Comparison of ENCODE assay signal across 1 cellular context in genomic region chr17:42002792-42003301, GRCh38.
A peak's percentile ranks its signal among the peaks of the same experiment; 100 is the strongest.
TF ChIP-seq lines count a peak whose summit lies in the region.

No MANE protein-coding gene starts in this region.

TF ChIP-seq in HepG2, 621 proteins besides CTCF, POLR2A, EP300 and RAD21 (continued from another document and continues in another):
- no peak for TF ChIP-seq ZNF407 (CRISPR knock-in tag; IDR thresholded peaks at IDR 0.05; ENCODE audit: not compliant biosample characterization)
- no peak for TF ChIP-seq GABPB1 (CRISPR knock-in tag; IDR thresholded peaks at IDR 0.05)
- TF ChIP-seq GLI4 (CRISPR knock-in tag; IDR thresholded peaks at IDR 0.05; ENCODE audit: borderline replicate concordance) = no peak
- TF ChIP-seq ZNF570 (CRISPR knock-in tag; IDR thresholded peaks at IDR 0.05; ENCODE audit: borderline replicate concordance) = no peak
- TF ChIP-seq HOXA3 (CRISPR knock-in tag; IDR thresholded peaks at IDR 0.05) = no peak
- no peak for TF ChIP-seq XBP1 (CRISPR knock-in tag; IDR thresholded peaks at IDR 0.05)
- TF ChIP-seq, protein P1, sequence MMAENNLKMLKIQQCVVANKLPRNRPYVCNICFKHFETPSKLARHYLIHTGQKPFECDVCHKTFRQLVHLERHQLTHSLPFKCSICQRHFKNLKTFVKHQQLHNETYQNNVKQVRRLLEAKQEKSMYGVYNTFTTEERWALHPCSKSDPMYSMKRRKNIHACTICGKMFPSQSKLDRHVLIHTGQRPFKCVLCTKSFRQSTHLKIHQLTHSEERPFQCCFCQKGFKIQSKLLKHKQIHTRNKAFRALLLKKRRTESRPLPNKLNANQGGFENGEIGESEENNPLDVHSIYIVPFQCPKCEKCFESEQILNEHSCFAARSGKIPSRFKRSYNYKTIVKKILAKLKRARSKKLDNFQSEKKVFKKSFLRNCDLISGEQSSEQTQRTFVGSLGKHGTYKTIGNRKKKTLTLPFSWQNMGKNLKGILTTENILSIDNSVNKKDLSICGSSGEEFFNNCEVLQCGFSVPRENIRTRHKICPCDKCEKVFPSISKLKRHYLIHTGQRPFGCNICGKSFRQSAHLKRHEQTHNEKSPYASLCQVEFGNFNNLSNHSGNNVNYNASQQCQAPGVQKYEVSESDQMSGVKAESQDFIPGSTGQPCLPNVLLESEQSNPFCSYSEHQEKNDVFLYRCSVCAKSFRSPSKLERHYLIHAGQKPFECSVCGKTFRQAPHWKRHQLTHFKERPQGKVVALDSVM (CRISPR knock-in tag; IDR thresholded peaks at IDR 0.05) = no peak
- no peak for TF ChIP-seq FOXK2 (IDR thresholded peaks at IDR 0.05)
- TF ChIP-seq ELF4 (CRISPR knock-in tag; IDR thresholded peaks at IDR 0.05; ENCODE audit: borderline replicate concordance) = no peak
- no peak for TF ChIP-seq ZFP37 (CRISPR knock-in tag; IDR thresholded peaks at IDR 0.05; ENCODE audit: borderline replicate concordance)
- TF ChIP-seq HNRNPH1 (optimal IDR thresholded peaks at IDR 0.05; ENCODE audit: low read depth, low read length) = no peak
- peak; percentile 60; the same call in 1 of the 2 replicates for TF ChIP-seq HNF4G (IDR thresholded peaks at IDR 0.05; ENCODE audit: borderline replicate concordance, low read depth, low read length)
- peak; percentile 28; the same call in 1 of the 2 replicates for TF ChIP-seq HNF4G (CRISPR knock-in tag; IDR thresholded peaks at IDR 0.05; ENCODE audit: borderline replicate concordance, low read depth)
- TF ChIP-seq, protein P2, sequence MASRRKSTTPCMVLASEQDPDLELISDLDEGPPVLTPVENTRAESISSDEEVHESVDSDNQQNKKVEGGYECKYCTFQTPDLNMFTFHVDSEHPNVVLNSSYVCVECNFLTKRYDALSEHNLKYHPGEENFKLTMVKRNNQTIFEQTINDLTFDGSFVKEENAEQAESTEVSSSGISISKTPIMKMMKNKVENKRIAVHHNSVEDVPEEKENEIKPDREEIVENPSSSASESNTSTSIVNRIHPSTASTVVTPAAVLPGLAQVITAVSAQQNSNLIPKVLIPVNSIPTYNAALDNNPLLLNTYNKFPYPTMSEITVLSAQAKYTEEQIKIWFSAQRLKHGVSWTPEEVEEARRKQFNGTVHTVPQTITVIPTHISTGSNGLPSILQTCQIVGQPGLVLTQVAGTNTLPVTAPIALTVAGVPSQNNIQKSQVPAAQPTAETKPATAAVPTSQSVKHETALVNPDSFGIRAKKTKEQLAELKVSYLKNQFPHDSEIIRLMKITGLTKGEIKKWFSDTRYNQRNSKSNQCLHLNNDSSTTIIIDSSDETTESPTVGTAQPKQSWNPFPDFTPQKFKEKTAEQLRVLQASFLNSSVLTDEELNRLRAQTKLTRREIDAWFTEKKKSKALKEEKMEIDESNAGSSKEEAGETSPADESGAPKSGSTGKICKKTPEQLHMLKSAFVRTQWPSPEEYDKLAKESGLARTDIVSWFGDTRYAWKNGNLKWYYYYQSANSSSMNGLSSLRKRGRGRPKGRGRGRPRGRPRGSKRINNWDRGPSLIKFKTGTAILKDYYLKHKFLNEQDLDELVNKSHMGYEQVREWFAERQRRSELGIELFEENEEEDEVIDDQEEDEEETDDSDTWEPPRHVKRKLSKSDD (CRISPR knock-in tag; IDR thresholded peaks at IDR 0.05; ENCODE audit: low read depth) = no peak
- no peak for TF ChIP-seq PAF1 (CRISPR knock-in tag; IDR thresholded peaks at IDR 0.05)
- no peak for TF ChIP-seq ZNF562 (CRISPR knock-in tag; IDR thresholded peaks at IDR 0.05; ENCODE audit: borderline replicate concordance)
- TF ChIP-seq, protein P3, sequence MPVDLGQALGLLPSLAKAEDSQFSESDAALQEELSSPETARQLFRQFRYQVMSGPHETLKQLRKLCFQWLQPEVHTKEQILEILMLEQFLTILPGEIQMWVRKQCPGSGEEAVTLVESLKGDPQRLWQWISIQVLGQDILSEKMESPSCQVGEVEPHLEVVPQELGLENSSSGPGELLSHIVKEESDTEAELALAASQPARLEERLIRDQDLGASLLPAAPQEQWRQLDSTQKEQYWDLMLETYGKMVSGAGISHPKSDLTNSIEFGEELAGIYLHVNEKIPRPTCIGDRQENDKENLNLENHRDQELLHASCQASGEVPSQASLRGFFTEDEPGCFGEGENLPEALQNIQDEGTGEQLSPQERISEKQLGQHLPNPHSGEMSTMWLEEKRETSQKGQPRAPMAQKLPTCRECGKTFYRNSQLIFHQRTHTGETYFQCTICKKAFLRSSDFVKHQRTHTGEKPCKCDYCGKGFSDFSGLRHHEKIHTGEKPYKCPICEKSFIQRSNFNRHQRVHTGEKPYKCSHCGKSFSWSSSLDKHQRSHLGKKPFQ (CRISPR knock-in tag; IDR thresholded peaks at IDR 0.05; ENCODE audit: insufficient replicate concordance) = no peak
- TF ChIP-seq SALL2 (CRISPR knock-in tag; IDR thresholded peaks at IDR 0.05) = no peak
- TF ChIP-seq FOSL2 (CRISPR knock-in tag; IDR thresholded peaks at IDR 0.05) = peak; percentile 55
- TF ChIP-seq ZSCAN25 (CRISPR knock-in tag; IDR thresholded peaks at IDR 0.05) = no peak
- TF ChIP-seq TAF15 (IDR thresholded peaks at IDR 0.05; ENCODE audit: low read depth, low read length, poor library complexity, severe bottlenecking) = no peak
- TF ChIP-seq ZNF20 (CRISPR knock-in tag; IDR thresholded peaks at IDR 0.05) = no peak
- TF ChIP-seq ZEB1 (IDR thresholded peaks at IDR 0.05; ENCODE audit: insufficient replicate concordance, low read depth) = no peak
- TF ChIP-seq TFDP1 (CRISPR knock-in tag; IDR thresholded peaks at IDR 0.05; ENCODE audit: borderline replicate concordance) = no peak
- TF ChIP-seq EED (CRISPR knock-in tag; IDR thresholded peaks at IDR 0.05) = no peak
- TF ChIP-seq ZNF205 (CRISPR knock-in tag; IDR thresholded peaks at IDR 0.05) = no peak; the same call in 1 of the 2 replicates
- peak; percentile 77 for TF ChIP-seq PAXIP1 (CRISPR knock-in tag; conservative IDR thresholded peaks at IDR 0.05)
- TF ChIP-seq MIER2 (CRISPR knock-in tag; IDR thresholded peaks at IDR 0.05) = no peak
- TF ChIP-seq NFIC (IDR thresholded peaks at IDR 0.05; ENCODE audit: low read length) = peak; percentile 38; the same call in 1 of the 2 replicates
- TF ChIP-seq ZNF547 (CRISPR knock-in tag; IDR thresholded peaks at IDR 0.05) = no peak
- TF ChIP-seq, protein P4, sequence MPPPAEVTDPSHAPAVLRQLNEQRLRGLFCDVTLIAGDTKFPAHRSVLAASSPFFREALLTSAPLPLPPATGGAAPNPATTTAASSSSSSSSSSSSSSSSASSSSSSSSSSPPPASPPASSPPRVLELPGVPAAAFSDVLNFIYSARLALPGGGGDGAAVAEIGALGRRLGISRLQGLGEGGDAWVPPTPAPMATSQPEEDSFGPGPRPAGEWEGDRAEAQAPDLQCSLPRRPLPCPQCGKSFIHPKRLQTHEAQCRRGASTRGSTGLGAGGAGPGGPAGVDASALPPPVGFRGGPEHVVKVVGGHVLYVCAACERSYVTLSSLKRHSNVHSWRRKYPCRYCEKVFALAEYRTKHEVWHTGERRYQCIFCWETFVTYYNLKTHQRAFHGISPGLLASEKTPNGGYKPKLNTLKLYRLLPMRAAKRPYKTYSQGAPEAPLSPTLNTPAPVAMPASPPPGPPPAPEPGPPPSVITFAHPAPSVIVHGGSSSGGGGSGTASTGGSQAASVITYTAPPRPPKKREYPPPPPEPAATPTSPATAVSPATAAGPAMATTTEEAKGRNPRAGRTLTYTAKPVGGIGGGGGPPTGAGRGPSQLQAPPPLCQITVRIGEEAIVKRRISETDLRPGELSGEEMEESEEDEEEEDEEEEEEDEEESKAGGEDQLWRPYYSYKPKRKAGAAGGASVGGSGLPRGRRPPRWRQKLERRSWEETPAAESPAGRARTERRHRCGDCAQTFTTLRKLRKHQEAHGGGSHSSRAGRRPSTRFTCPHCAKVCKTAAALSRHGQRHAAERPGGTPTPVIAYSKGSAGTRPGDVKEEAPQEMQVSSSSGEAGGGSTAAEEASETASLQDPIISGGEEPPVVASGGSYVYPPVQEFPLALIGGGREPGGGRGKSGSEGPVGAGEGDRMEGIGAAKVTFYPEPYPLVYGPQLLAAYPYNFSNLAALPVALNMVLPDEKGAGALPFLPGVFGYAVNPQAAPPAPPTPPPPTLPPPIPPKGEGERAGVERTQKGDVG (CRISPR knock-in tag; IDR thresholded peaks at IDR 0.05; ENCODE audit: borderline replicate concordance) = no peak
- 0 out of 2 replicates have a peak, but pooled peaks have one; percentile 55 for TF ChIP-seq ZSCAN9 (CRISPR knock-in tag; IDR thresholded peaks at IDR 0.05; ENCODE audit: borderline replicate concordance)
- no peak for TF ChIP-seq ZNF124 (CRISPR knock-in tag; IDR thresholded peaks at IDR 0.05)
- TF ChIP-seq ZSCAN22 (CRISPR knock-in tag; IDR thresholded peaks at IDR 0.05) = no peak
- no peak for TF ChIP-seq GABPA (IDR thresholded peaks at IDR 0.05; ENCODE audit: low read depth, low read length)
- peak; percentile 34; the same call in 1 of the 2 replicates for TF ChIP-seq GABPA (CRISPR knock-in tag; IDR thresholded peaks at IDR 0.05; ENCODE audit: low read depth)
